Comparison of ENCODE assay signal across 16 cellular contexts in genomic region chr1:210669951-210670350, GRCh38.
"Had no signal": no experiment of that assay in that cellular context is flagged by ENCODE, and none has a peak within 500 bp of the region (broad histone marks: within the 10 kb centered on the region; RNA-seq: fewer than 3 reads in every experiment).

No MANE protein-coding gene starts in this region.

- DNase-seq: activated CD4-positive, alpha-beta T cell treated with anti-CD3 and anti-CD28 coated beads, Interleukin-2, amount 10 ng/mL, durations not matched to agents 7 days and 5 days; activated CD8-positive, alpha-beta memory T cell treated with anti-CD3 and anti-CD28 coated beads for 24 hours; activated gamma-delta T cell treated with Interleukin-2 at 50 U/mL for 16 hours; amygdala; body of pancreas; colonic mucosa; effector memory CD4-positive, alpha-beta T cell; foreskin melanocyte; left ventricle myocardium inferior; mucosa of descending colon; naive thymus-derived CD8-positive, alpha-beta T cell; stimulated activated CD4-positive, alpha-beta T cell treated with anti-CD3 and anti-CD28 coated beads, Interleukin-2, amount 100 ng/mL, for 48 hours; stimulated activated naive B cell treated with anti-CD40 and anti-IgM and Interleukin-4, amounts not matched to agents 10 μg/mL and 1 μg/mL and 100 μg/mL, for 72 hours; thyroid gland had no signal

- H3K27me3 Mint-ChIP-seq: activated CD4-positive, alpha-beta T cell treated with anti-CD3 and anti-CD28 coated beads, Interleukin-2, amount 10 ng/mL, durations not matched to agents 7 days and 5 days; activated naive CD8-positive, alpha-beta T cell; memory B cell; naive thymus-derived CD8-positive, alpha-beta T cell; stimulated activated naive B cell treated with anti-CD40 and anti-IgM and Interleukin-4, amounts not matched to agents 10 μg/mL and 1 μg/mL and 100 μg/mL, for 72 hours had no signal

- H3K27ac Mint-ChIP-seq: activated CD4-positive, alpha-beta T cell treated with anti-CD3 and anti-CD28 coated beads, Interleukin-2, amount 10 ng/mL, durations not matched to agents 7 days and 5 days; activated naive CD8-positive, alpha-beta T cell; memory B cell; naive thymus-derived CD8-positive, alpha-beta T cell; stimulated activated naive B cell treated with anti-CD40 and anti-IgM and Interleukin-4, amounts not matched to agents 10 μg/mL and 1 μg/mL and 100 μg/mL, for 72 hours had no signal

- H3K4me1 Mint-ChIP-seq: activated CD4-positive, alpha-beta T cell treated with anti-CD3 and anti-CD28 coated beads, Interleukin-2, amount 10 ng/mL, durations not matched to agents 7 days and 5 days; memory B cell; naive thymus-derived CD8-positive, alpha-beta T cell; stimulated activated naive B cell treated with anti-CD40 and anti-IgM and Interleukin-4, amounts not matched to agents 10 μg/mL and 1 μg/mL and 100 μg/mL, for 72 hours had no signal

- H3K9me3 Mint-ChIP-seq: activated CD4-positive, alpha-beta T cell treated with anti-CD3 and anti-CD28 coated beads, Interleukin-2, amount 10 ng/mL, durations not matched to agents 7 days and 5 days; memory B cell had no signal

- H3K4me3 Mint-ChIP-seq: activated CD4-positive, alpha-beta T cell treated with anti-CD3 and anti-CD28 coated beads, Interleukin-2, amount 10 ng/mL, durations not matched to agents 7 days and 5 days; activated naive CD8-positive, alpha-beta T cell; memory B cell; naive thymus-derived CD8-positive, alpha-beta T cell; stimulated activated naive B cell treated with anti-CD40 and anti-IgM and Interleukin-4, amounts not matched to agents 10 μg/mL and 1 μg/mL and 100 μg/mL, for 72 hours had no signal

- H3K36me3 Mint-ChIP-seq: activated naive CD8-positive, alpha-beta T cell; naive thymus-derived CD8-positive, alpha-beta T cell had no signal

- ATAC-seq: body of pancreas; mucosa of descending colon; naive thymus-derived CD8-positive, alpha-beta T cell; stimulated activated naive B cell treated with anti-CD40 and anti-IgM and Interleukin-4, amounts not matched to agents 10 μg/mL and 1 μg/mL and 100 μg/mL, for 72 hours had no signal
